27 cellular contexts compared by ENCODE assay signal in the genomic region with DNA sequence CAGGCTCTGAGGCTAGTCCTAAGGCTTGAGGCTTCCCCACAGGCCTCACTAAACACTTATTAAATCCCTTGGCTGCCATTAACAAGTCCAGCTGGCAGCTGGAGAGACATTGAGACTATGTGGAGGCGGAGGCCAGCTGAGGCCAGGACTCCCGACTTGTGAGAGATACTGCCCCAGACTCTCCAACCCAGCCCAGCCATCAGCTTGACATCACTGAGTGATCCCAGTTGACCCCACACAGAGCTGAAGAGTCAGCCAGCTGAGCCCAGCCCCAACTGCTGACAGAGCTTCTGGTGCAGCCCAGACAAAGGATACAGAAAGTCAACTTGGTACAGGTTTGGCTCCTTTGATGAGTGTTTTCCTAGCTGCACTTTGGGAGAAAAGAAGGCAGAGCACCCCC.
"Had no signal": no experiment of that assay in that cellular context is flagged by ENCODE, and none has a peak within 500 bp of the region (broad histone marks: within the 10 kb centered on the region; RNA-seq: fewer than 3 reads in every experiment).

No MANE protein-coding gene starts in this region.

- H3K4me3 ChIP-seq: left lung, lung, neural progenitor cell, pancreas, prostate gland, sigmoid colon, tibial nerve, vagina had no signal

- H3K27ac Mint-ChIP-seq: mesothelial cell of epicardium; naive B cell; natural killer cell; nephron progenitor cell; neural progenitor cell; stimulated activated memory B cell treated with anti-CD40 and anti-IgM and Interleukin-4, amounts not matched to agents 10 μg/mL and 1 μg/mL and 100 μg/mL, for 72 hours; stimulated activated naive CD8-positive, alpha-beta T cell treated with anti-CD3 and anti-CD28 coated beads, Interleukin-15, amount 100 ng/mL, for 72 hours; type B pancreatic cell had no signal

- H3K36me3 ChIP-seq: left lung, neural progenitor cell, pancreas, prostate gland, sigmoid colon, tibial nerve, vagina had no signal

- H3K27ac ChIP-seq: left lung, neural progenitor cell, pancreas, prostate gland, sigmoid colon, tibial nerve, vagina had no signal

- H3K4me2 ChIP-seq: neural progenitor cell had no signal

- DNase-seq: hippocampal formation; left colon; left lung; mesendoderm; naive B cell; natural killer cell; nephron progenitor cell; retina; right cardiac atrium; sigmoid colon; small intestine; stimulated activated CD4-positive, alpha-beta T cell treated with anti-CD3 and anti-CD28 coated beads, Interleukin-1b, Interleukin-23, amount 100 ng/mL, for 48 hours; stimulated activated CD4-positive, alpha-beta T cell treated with anti-CD3 and anti-CD28 coated beads, Interleukin-2, amount 100 ng/mL, for 48 hours; stimulated activated CD4-positive, alpha-beta T cell treated with anti-CD3 and anti-CD28 coated beads, Interleukin-4, amount 100 ng/mL, for 4 hours; stimulated activated CD8-positive, alpha-beta memory T cell treated with anti-CD3 and anti-CD28 coated beads, Interleukin-4, amount 100 ng/mL, for 48 hours; stimulated activated naive CD4-positive, alpha-beta T cell treated with Interleukin-2 at 50 U/mL for 16 hours; stimulated activated naive CD8-positive, alpha-beta T cell treated with anti-CD3 and anti-CD28 coated beads, Interleukin-15, amount 100 ng/mL, for 72 hours; substantia nigra had no signal

- ATAC-seq: left colon; left lung; natural killer cell; pancreas; right cardiac atrium; stimulated activated memory B cell treated with anti-CD40 and anti-IgM and Interleukin-4, amounts not matched to agents 10 μg/mL and 1 μg/mL and 100 μg/mL, for 72 hours; stimulated activated naive CD8-positive, alpha-beta T cell treated with anti-CD3 and anti-CD28 coated beads, Interleukin-15, amount 100 ng/mL, for 72 hours had no signal

- H3K4me3 Mint-ChIP-seq: mesothelial cell of epicardium; naive B cell; natural killer cell; nephron progenitor cell; neural progenitor cell; stimulated activated memory B cell treated with anti-CD40 and anti-IgM and Interleukin-4, amounts not matched to agents 10 μg/mL and 1 μg/mL and 100 μg/mL, for 72 hours; stimulated activated naive CD8-positive, alpha-beta T cell treated with anti-CD3 and anti-CD28 coated beads, Interleukin-15, amount 100 ng/mL, for 72 hours; type B pancreatic cell had no signal

- H3K36me3 Mint-ChIP-seq: mesothelial cell of epicardium; natural killer cell; neural progenitor cell; stimulated activated memory B cell treated with anti-CD40 and anti-IgM and Interleukin-4, amounts not matched to agents 10 μg/mL and 1 μg/mL and 100 μg/mL, for 72 hours; type B pancreatic cell had no signal

- H3K4me1 ChIP-seq: left lung, neural progenitor cell, pancreas, prostate gland, vagina had no signal

- H3K27me3 ChIP-seq: neural progenitor cell, pancreas, tibial nerve, vagina had no signal

- H3K9ac ChIP-seq: neural progenitor cell had no signal

- H3K9me3 ChIP-seq: left lung, pancreas, prostate gland, sigmoid colon, vagina had no signal

- H3K4me1 Mint-ChIP-seq: naive B cell; natural killer cell; stimulated activated memory B cell treated with anti-CD40 and anti-IgM and Interleukin-4, amounts not matched to agents 10 μg/mL and 1 μg/mL and 100 μg/mL, for 72 hours; stimulated activated naive CD8-positive, alpha-beta T cell treated with anti-CD3 and anti-CD28 coated beads, Interleukin-15, amount 100 ng/mL, for 72 hours had no signal

- H3K9me3 Mint-ChIP-seq: mesothelial cell of epicardium, natural killer cell, type B pancreatic cell had no signal

- H2AFZ ChIP-seq: neural progenitor cell had no signal
